In genomic region chr17:64503821-64504768, GRCh38 we compare ENCODE assay signal across 9 cellular contexts. TPM values are rescaled to one million over a fixed set of nuclear protein-coding genes. Genes with fewer than 3 reads are reported as not detected.
A peak's percentile ranks its signal among the peaks of the same experiment; 100 is the strongest.
DNase-seq lines count a peak whose midpoint lies in the region; ATAC-seq and TF ChIP-seq lines count a peak whose summit lies in the region.
"Had no signal": no experiment of that assay in that cellular context is flagged by ENCODE, and none has a peak within 500 bp of the region (broad histone marks: within the 10 kb centered on the region; RNA-seq: fewer than 3 reads in every experiment).

No MANE protein-coding gene starts in this region.

- H3K27ac Mint-ChIP-seq in activated naive CD4-positive, alpha-beta T cell treated with anti-CD3 and anti-CD28 coated beads, Interleukin-2, amount 10 ng/mL, durations not matched to agents 7 days and 5 days: peak overlapping the region; percentile 100
- peak overlapping the region; percentile 100 for H3K27ac Mint-ChIP-seq in brain
- H3K27ac Mint-ChIP-seq in memory B cell: peak overlapping the region; percentile 100

- H3K27ac ChIP-seq in upper lobe of right lung: peak overlapping the region; percentile 100

- DNase-seq in activated naive CD4-positive, alpha-beta T cell treated with anti-CD3 and anti-CD28 coated beads, Interleukin-2, amount 10 ng/mL, durations not matched to agents 7 days and 5 days: no peak
- DNase-seq in activated naive CD4-positive, alpha-beta T cell treated with anti-CD3 and anti-CD28 coated beads, Interleukin-2, amount 50 U/mL, for 16 hours: no peak
- no peak for DNase-seq in memory B cell (ENCODE audit: low spot score in 2 of 2)
- no peak for DNase-seq in upper lobe of right lung
- no peak for DNase-seq in T-helper 9 cell
- no peak for DNase-seq in NCI-H446 treated with DMSO at 0.1 percent for 48 hours (lab: John Stamatoyannopoulos, UW)
- no peak for DNase-seq in SKM-1 (lab: John Stamatoyannopoulos, UW; ENCODE audit: unreplicated experiment)
- DNase-seq: NCI-H1092 treated with DMSO at 0.1 percent for 48 hours had no signal

- H3K4me3 Mint-ChIP-seq in activated naive CD4-positive, alpha-beta T cell treated with anti-CD3 and anti-CD28 coated beads, Interleukin-2, amount 10 ng/mL, durations not matched to agents 7 days and 5 days: peak overlapping the region; percentile 95
- H3K4me3 Mint-ChIP-seq in brain: peak overlapping the region; percentile 93 to 100 (median 99)
- H3K4me3 Mint-ChIP-seq in memory B cell: peak overlapping the region; percentile 100

- H3K9me3 Mint-ChIP-seq in activated naive CD4-positive, alpha-beta T cell treated with anti-CD3 and anti-CD28 coated beads, Interleukin-2, amount 10 ng/mL, durations not matched to agents 7 days and 5 days: no peaks in the 10 kb centered on the region
- H3K9me3 Mint-ChIP-seq in brain: peaks cover 0 to 3% (median 0%) of the 10 kb centered on the region in 5 experiments
- no peaks in the 10 kb centered on the region for H3K9me3 Mint-ChIP-seq in memory B cell

- H3K27me3 Mint-ChIP-seq in activated naive CD4-positive, alpha-beta T cell treated with anti-CD3 and anti-CD28 coated beads, Interleukin-2, amount 10 ng/mL, durations not matched to agents 7 days and 5 days: peaks cover 9% of the 10 kb centered on the region
- peaks cover 31% of the 10 kb centered on the region for H3K27me3 Mint-ChIP-seq in brain
- no peaks in the 10 kb centered on the region for H3K27me3 Mint-ChIP-seq in memory B cell

- CTCF ChIA-PET in activated naive CD4-positive, alpha-beta T cell treated with anti-CD3 and anti-CD28 coated beads, Interleukin-2, amount 10 ng/mL, durations not matched to agents 7 days and 5 days (lab: Charles Lee): interaction anchor here (2.1 to 4.6 kb wide), 4 partner anchors 8 to 145 kb away, joined by 6 to 27 read pairs (median 15); partner anchors contain the start of gene POLG2

- H3K36me3 ChIP-seq in upper lobe of right lung: peaks cover 63% of the 10 kb centered on the region

- peaks cover 71% of the 10 kb centered on the region for H3K4me1 Mint-ChIP-seq in activated naive CD4-positive, alpha-beta T cell treated with anti-CD3 and anti-CD28 coated beads, Interleukin-2, amount 10 ng/mL, durations not matched to agents 7 days and 5 days
- H3K4me1 Mint-ChIP-seq in brain (peaks cover 73% of the 10 kb centered on the region), memory B cell (peaks cover 43% of the 10 kb centered on the region)

- ATAC-seq in memory B cell (ENCODE audit: low read depth): no peak
- ATAC-seq in upper lobe of right lung: no peak

- peaks cover 77% of the 10 kb centered on the region for H3K36me3 Mint-ChIP-seq in activated naive CD4-positive, alpha-beta T cell treated with anti-CD3 and anti-CD28 coated beads, Interleukin-2, amount 10 ng/mL, durations not matched to agents 7 days and 5 days
- H3K36me3 Mint-ChIP-seq in brain (peaks cover 79% of the 10 kb centered on the region), memory B cell (peaks cover 50% of the 10 kb centered on the region)

- TF ChIP-seq CTCF in brain (conservative IDR thresholded peaks at IDR 0.05): no peak
- TF ChIP-seq CTCF in upper lobe of right lung (IDR thresholded peaks at IDR 0.05): no peak

- H3K27me3 ChIP-seq in upper lobe of right lung: no peaks in the 10 kb centered on the region

- peak overlapping the region; percentile 81 for H3K4me3 ChIP-seq in upper lobe of right lung

- H3K4me1 ChIP-seq in upper lobe of right lung: peaks cover 65% of the 10 kb centered on the region

- H3K9me3 ChIP-seq in upper lobe of right lung: no peaks in the 10 kb centered on the region

- intact Hi-C loops in upper lobe of right lung (cut with DNase I): no loop called here

RNA-seq across cellular contexts. Expression of gene DDX5, which starts 2.0 kb away (rescaled TPM):
- 371 TPM for polyA plus RNA-seq in brain (ENCODE audit: insufficient read depth, low read depth, low replicate concordance)
- 881 TPM for total RNA-seq in upper lobe of right lung

RNA-seq across cellular contexts. Expression of gene CEP95, which starts 2.7 kb away (rescaled TPM):
- 12.4 TPM for polyA plus RNA-seq in brain (ENCODE audit: insufficient read depth, low read depth, low replicate concordance)
- total RNA-seq in upper lobe of right lung: 40.3 TPM

RNA-seq across cellular contexts. Expression of gene POLG2, which starts 7.2 kb away (rescaled TPM):
- 4.6 TPM for polyA plus RNA-seq in brain (ENCODE audit: insufficient read depth, low read depth, low replicate concordance)
- 12.6 TPM for total RNA-seq in upper lobe of right lung

RNA-seq across cellular contexts. Expression of gene MILR1, which starts 55.2 kb away (rescaled TPM):
- 0.90 TPM for polyA plus RNA-seq in brain (ENCODE audit: insufficient read depth, low read depth, low replicate concordance)
- 17.9 TPM for total RNA-seq in upper lobe of right lung
